Comparison of ENCODE assay signal across 1 cellular context in genomic region chr2:167697194-167697593, GRCh38.
TF ChIP-seq lines count a peak whose summit lies in the region.

No MANE protein-coding gene starts in this region.

TF ChIP-seq in GM23338, 12 proteins besides CTCF, POLR2A, EP300 and RAD21 (continued from another document):
- TF ChIP-seq ZNF462 (CRISPR knock-in tag; IDR thresholded peaks at IDR 0.05) (peak; percentile 91; the same call in 1 of the 2 replicates), JUNB (IDR thresholded peaks at IDR 0.05; ENCODE audit: unreplicated experiment) (no peak)
